Comparison of ENCODE assay signal across 33 cellular contexts in genomic region chr12:12925383-12925782, GRCh38. TPM values are rescaled to one million over a fixed set of nuclear protein-coding genes. Genes with fewer than 3 reads are reported as not detected.
A peak's percentile ranks its signal among the peaks of the same experiment; 100 is the strongest.
DNase-seq lines count a peak whose midpoint lies in the region; ATAC-seq and TF ChIP-seq lines count a peak whose summit lies in the region.
"Had no signal": no experiment of that assay in that cellular context is flagged by ENCODE, and none has a peak within 500 bp of the region (broad histone marks: within the 10 kb centered on the region; RNA-seq: fewer than 3 reads in every experiment).

No MANE protein-coding gene starts in this region.

- in situ Hi-C loops in Panc1 (cut with HindIII; ENCODE audit: low pct_unique_long_range_greater_than_20kb, low sequenced_read_pairs): no loop called here

- H3K9me3 ChIP-seq in Panc1 (ENCODE audit: control insufficient read depth, insufficient read depth, low read depth, low read length) (no peaks in the 10 kb centered on the region), right cardiac atrium (ENCODE audit: control insufficient read depth, low read length) (no peaks in the 10 kb centered on the region)
- H3K9me3 ChIP-seq: BE2C, HAP-1, left lung, right atrium auricular region, upper lobe of right lung had no signal

- 43% methylated on average over 1 of the region's 1 CpG for WGBS in right cardiac atrium

- DNase-seq in Panc1 (ENCODE audit: low read depth, low spot score): no peak
- peak; percentile 65 for DNase-seq in fibroblast of mammary gland (ENCODE audit: low read depth)
- no peak for DNase-seq in sciatic nerve (ENCODE audit: low spot score)
- no peak for DNase-seq in stimulated activated CD8-positive, alpha-beta memory T cell treated with anti-CD3 and anti-CD28 coated beads, Interleukin-4, amount 100 ng/mL, for 48 hours
- no peak for DNase-seq in activated T-cell treated with anti-CD3 and anti-CD28 coated beads, Interleukin-2, amount 50 U/mL, for 24 hours
- no peak for DNase-seq in right cardiac atrium
- DNase-seq: 8988T; activated CD4-positive, alpha-beta T cell treated with anti-CD3 and anti-CD28 coated beads for 36 hours; activated CD8-positive, alpha-beta T cell treated with anti-CD3 and anti-CD28 coated beads, Interleukin-2, amount 10 ng/mL, durations not matched to agents 7 days and 5 days; activated naive CD4-positive, alpha-beta T cell treated with anti-CD3 and anti-CD28 coated beads, Interleukin-2, amount 50 U/mL, for 16 hours; amygdala; BE2C; CD8-positive, alpha-beta memory T cell; islet precursor cell; left lung; MV-4-11; NCI-H1436; NCI-H2081 treated with DMSO at 0.1 percent for 48 hours; NCI-H2227 treated with DMSO at 0.1 percent for 48 hours; NCI-H526 treated with DMSO at 0.1 percent for 48 hours; SHP77 treated with DMSO at 0.1 percent for 48 hours; stimulated activated CD4-positive, alpha-beta T cell treated with anti-CD3 and anti-CD28 coated beads, Interleukin-12 subunit alpha, Interleukin-12 subunit beta, amount 100 ng/mL, for 4 hours; stimulated activated CD4-positive, alpha-beta T cell treated with anti-CD3 and anti-CD28 coated beads, Interleukin-2, amount 100 ng/mL, for 48 hours; upper lobe of right lung had no signal

- intact Hi-C loops in Panc1 (cut with micrococcal nuclease; ENCODE audit: unreplicated experiment) (no loop called here), sciatic nerve (cut with DNase I) (no loop called here), right cardiac atrium (cut with DNase I) (no loop called here)

- no peak overlapping the region for H2AFZ ChIP-seq in ACC112 (ENCODE audit: low read length, unreplicated experiment)

- H3K4me1 Mint-ChIP-seq in activated T-cell treated with anti-CD3 and anti-CD28 coated beads, Interleukin-2, amount 50 U/mL, for 24 hours (ENCODE audit: low read depth): no peaks in the 10 kb centered on the region
- H3K4me1 Mint-ChIP-seq: activated CD4-positive, alpha-beta T cell treated with anti-CD3 and anti-CD28 coated beads for 36 hours; memory B cell had no signal

- POLR2A ChIA-PET in Panc1 (lab: Charles Lee): no interaction called here

- no peaks in the 10 kb centered on the region for H3K36me3 Mint-ChIP-seq in activated T-cell treated with anti-CD3 and anti-CD28 coated beads, Interleukin-2, amount 50 U/mL, for 24 hours (ENCODE audit: low read depth)
- H3K36me3 Mint-ChIP-seq: memory B cell had no signal

- H3K27ac Mint-ChIP-seq in activated T-cell treated with anti-CD3 and anti-CD28 coated beads, Interleukin-2, amount 50 U/mL, for 24 hours: no peak overlapping the region
- H3K27ac Mint-ChIP-seq: activated CD4-positive, alpha-beta T cell treated with anti-CD3 and anti-CD28 coated beads for 36 hours; activated CD8-positive, alpha-beta T cell treated with anti-CD3 and anti-CD28 coated beads, Interleukin-2, amount 10 ng/mL, durations not matched to agents 7 days and 5 days; activated T-helper 17 cell treated with anti-CD3 and anti-CD28 coated beads, Interleukin-2, amount 50 U/mL, for 72 hours; memory B cell had no signal

- no peak for TF ChIP-seq CTCF in Panc1 (IDR thresholded peaks at IDR 0.05)
- TF ChIP-seq CTCF in fibroblast of mammary gland (conservative IDR thresholded peaks at IDR 0.05; ENCODE audit: control insufficient read depth, insufficient read depth, low read depth, low read length): no peak

- peaks cover 2% of the 10 kb centered on the region for H3K27me3 Mint-ChIP-seq in activated T-cell treated with anti-CD3 and anti-CD28 coated beads, Interleukin-2, amount 50 U/mL, for 24 hours
- H3K27me3 Mint-ChIP-seq: activated CD4-positive, alpha-beta T cell treated with anti-CD3 and anti-CD28 coated beads for 36 hours had no signal

- CTCF ChIA-PET in Panc1 (lab: Charles Lee): no interaction called here

- H3K4me3 ChIP-seq in ACC112 (ENCODE audit: low read depth, low read length) (no peak overlapping the region), Panc1 (ENCODE audit: low read depth in 2 of 2, low read length in 2 of 2) (no peak overlapping the region), fibroblast of mammary gland (ENCODE audit: control insufficient read depth, low read depth, low read length) (no peak overlapping the region), right cardiac atrium (ENCODE audit: low read length) (no peak overlapping the region)
- H3K4me3 ChIP-seq: HAP-1, left lung, right atrium auricular region, upper lobe of right lung had no signal

- BruUV-seq in Panc1 (replicated peaks; lab: Mats Ljungman, UMichigan): no TSS peak

- H3K9me3 Mint-ChIP-seq in activated T-cell treated with anti-CD3 and anti-CD28 coated beads, Interleukin-2, amount 50 U/mL, for 24 hours: no peaks in the 10 kb centered on the region
- H3K9me3 Mint-ChIP-seq: activated T-helper 17 cell treated with anti-CD3 and anti-CD28 coated beads, Interleukin-2, amount 50 U/mL, for 72 hours; neural crest cell had no signal

- no peak overlapping the region for H3K4me3 Mint-ChIP-seq in activated T-cell treated with anti-CD3 and anti-CD28 coated beads, Interleukin-2, amount 50 U/mL, for 24 hours
- H3K4me3 Mint-ChIP-seq: activated CD4-positive, alpha-beta T cell treated with anti-CD3 and anti-CD28 coated beads for 36 hours; activated CD8-positive, alpha-beta T cell treated with anti-CD3 and anti-CD28 coated beads, Interleukin-2, amount 10 ng/mL, durations not matched to agents 7 days and 5 days; activated T-helper 17 cell treated with anti-CD3 and anti-CD28 coated beads, Interleukin-2, amount 50 U/mL, for 72 hours; CD8-positive, alpha-beta memory T cell; memory B cell; neural crest cell had no signal

- H3K27me3 ChIP-seq in ACC112 (ENCODE audit: insufficient read depth, low read length): no peaks in the 10 kb centered on the region
- H3K27me3 ChIP-seq in Panc1 (ENCODE audit: control insufficient read depth, insufficient read depth, low read length): no peaks in the 10 kb centered on the region
- H3K27me3 ChIP-seq in right cardiac atrium (ENCODE audit: control insufficient read depth, insufficient read depth): no peaks in the 10 kb centered on the region
- H3K27me3 ChIP-seq: BE2C, left lung, right atrium auricular region, upper lobe of right lung had no signal

- H3K27ac ChIP-seq in ACC112 (ENCODE audit: low read depth, low read length) (peak overlapping the region; percentile 82), Panc1 (ENCODE audit: low read length) (peak overlapping the region; percentile 93), right cardiac atrium (ENCODE audit: low read length) (no peak overlapping the region)
- H3K27ac ChIP-seq: right atrium auricular region, upper lobe of right lung had no signal

- H3K4me1 ChIP-seq in ACC112 (ENCODE audit: control insufficient read depth, insufficient read depth, low read length, unreplicated experiment) (peaks cover 40% of the 10 kb centered on the region), Panc1 (ENCODE audit: control insufficient read depth, insufficient read depth, low read length) (peaks cover 32% of the 10 kb centered on the region), right cardiac atrium (ENCODE audit: control insufficient read depth, insufficient read depth, low read length) (no peaks in the 10 kb centered on the region)
- H3K4me1 ChIP-seq: BE2C, left lung, right atrium auricular region, upper lobe of right lung had no signal

- no peaks in the 10 kb centered on the region for H3K79me2 ChIP-seq in ACC112 (ENCODE audit: control insufficient read depth, insufficient read depth, low read length, unreplicated experiment)

- ATAC-seq in Panc1 (no peak), sciatic nerve (peak; percentile 60), HG02973 (IDR thresholded peaks at IDR 0.05; ENCODE audit: unreplicated experiment) (no peak), right cardiac atrium (no peak)
- ATAC-seq: activated CD4-positive, alpha-beta T cell treated with anti-CD3 and anti-CD28 coated beads for 36 hours; activated CD8-positive, alpha-beta T cell treated with anti-CD3 and anti-CD28 coated beads, Interleukin-2, amount 10 ng/mL, durations not matched to agents 7 days and 5 days; activated T-helper 17 cell treated with anti-CD3 and anti-CD28 coated beads, Interleukin-2, amount 50 U/mL, for 72 hours; left lung; upper lobe of right lung had no signal

- H3K36me3 ChIP-seq in ACC112 (ENCODE audit: insufficient read depth, low read length) (no peaks in the 10 kb centered on the region), Panc1 (ENCODE audit: control insufficient read depth, insufficient read depth, low read length) (no peaks in the 10 kb centered on the region)
- H3K36me3 ChIP-seq: BE2C, HAP-1, left lung, right atrium auricular region, upper lobe of right lung had no signal

RNA-seq across cellular contexts. Expression of gene GPRC5D, which starts 26.6 kb away (rescaled TPM):
- total RNA-seq in Panc1 (2021; ENCODE audit: unreplicated experiment) (not detected), sciatic nerve (not detected), right cardiac atrium (not detected)
- polyA plus RNA-seq in Panc1 (2012; ENCODE audit: insufficient read length): 0.50 TPM
- not detected for polyA plus RNA-seq in right cardiac atrium
- total RNA-seq: activated CD4-positive, alpha-beta T cell treated with anti-CD3 and anti-CD28 coated beads for 36 hours; activated CD8-positive, alpha-beta T cell treated with anti-CD3 and anti-CD28 coated beads, Interleukin-2, amount 10 ng/mL, durations not matched to agents 7 days and 5 days; activated T-helper 17 cell treated with anti-CD3 and anti-CD28 coated beads, Interleukin-2, amount 50 U/mL, for 72 hours; bronchial epithelial cell; CD8-positive, alpha-beta memory T cell; left lung; LHCN-M2; neural crest cell; right atrium auricular region; upper lobe of right lung had no signal

RNA-seq across cellular contexts. Expression of gene GPRC5A, which starts 34.0 kb away (rescaled TPM):
- total RNA-seq in Panc1 (2021; ENCODE audit: unreplicated experiment) (648 TPM), sciatic nerve (9.3 TPM), right cardiac atrium (1 to 10 TPM; 1.3 to 8.0 (median 5.4) TPM)
- 548 TPM for polyA plus RNA-seq in Panc1 (2012; ENCODE audit: insufficient read length)
- polyA plus RNA-seq in right cardiac atrium: 3.7 TPM
- total RNA-seq: activated CD8-positive, alpha-beta T cell treated with anti-CD3 and anti-CD28 coated beads, Interleukin-2, amount 10 ng/mL, durations not matched to agents 7 days and 5 days; CD8-positive, alpha-beta memory T cell; neural crest cell had no signal
- polyA plus RNA-seq: CD8-positive, alpha-beta memory T cell had no signal

Comparison
In these comparisons a context has a peak if more than half of its experiments do, and no peak if none do; other contexts are left out.
1. RNA of gene GPRC5A, which starts 34.0 kb away (total RNA-seq): 648 TPM in Panc1 (single experiment); 9.3 TPM in sciatic nerve (single experiment) and 1.3 to 8.0 TPM in right cardiac atrium; every median in the first group is over 10 times any median in the second.